Comparison of ENCODE assay signal across 20 cellular contexts in the genomic region with DNA sequence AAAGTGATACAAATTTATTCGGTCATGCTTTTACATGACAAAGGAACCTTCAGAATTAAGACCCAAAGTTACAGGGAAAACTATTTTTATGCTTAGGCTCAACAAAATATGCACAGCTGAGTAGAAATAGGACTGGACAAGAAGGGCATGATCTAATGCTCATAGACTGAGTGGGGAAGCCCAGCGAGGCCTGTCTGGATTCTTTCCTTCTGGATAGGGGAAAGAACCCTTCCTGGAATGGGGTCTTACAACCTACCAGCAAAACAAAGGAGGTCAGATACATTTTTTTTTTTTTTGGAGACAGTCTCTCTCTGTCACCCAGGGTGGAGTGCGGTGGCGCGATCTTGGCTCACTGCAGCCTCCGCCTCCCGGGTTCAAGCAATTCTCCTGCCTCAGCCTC. TPM values are rescaled to one million over a fixed set of nuclear protein-coding genes. Genes with fewer than 3 reads are reported as not detected.
DNase-seq lines count a peak whose midpoint lies in the region; ATAC-seq and TF ChIP-seq lines count a peak whose summit lies in the region.
"Had no signal": no experiment of that assay in that cellular context is flagged by ENCODE, and none has a peak within 500 bp of the region (broad histone marks: within the 10 kb centered on the region; RNA-seq: fewer than 3 reads in every experiment).

No MANE protein-coding gene starts in this region.

- H3K4me1 Mint-ChIP-seq in activated naive CD4-positive, alpha-beta T cell treated with anti-CD3 and anti-CD28 coated beads for 36 hours (ENCODE audit: low read depth), result peaks cover 34% of the 10 kb centered on the region
- H3K4me1 Mint-ChIP-seq in WTC11, result peaks cover 11% of the 10 kb centered on the region
- H3K4me1 Mint-ChIP-seq in stimulated activated effector memory CD8-positive, alpha-beta T cell treated with anti-CD3 and anti-CD28 coated beads, Interleukin-12 subunit alpha, Interleukin-12 subunit beta, amount 100 ng/mL, for 72 hours, result peaks cover 17% of the 10 kb centered on the region

- H3K36me3 Mint-ChIP-seq in activated naive CD4-positive, alpha-beta T cell treated with anti-CD3 and anti-CD28 coated beads for 36 hours (ENCODE audit: low read depth), result peaks cover 21% of the 10 kb centered on the region
- peaks cover 38% of the 10 kb centered on the region for H3K36me3 Mint-ChIP-seq in WTC11
- peaks cover 78% of the 10 kb centered on the region for H3K36me3 Mint-ChIP-seq in stimulated activated effector memory CD8-positive, alpha-beta T cell treated with anti-CD3 and anti-CD28 coated beads, Interleukin-12 subunit alpha, Interleukin-12 subunit beta, amount 100 ng/mL, for 72 hours

- intact Hi-C loops in activated naive CD4-positive, alpha-beta T cell treated with anti-CD3 and anti-CD28 coated beads for 36 hours (cut with micrococcal nuclease), result loop anchor here (5.0 kb wide), 1 partner anchor 217 kb away; a partner anchor contains a TSS

- ATAC-seq in WTC11, result no peak
- ATAC-seq in stimulated activated effector memory CD8-positive, alpha-beta T cell treated with anti-CD3 and anti-CD28 coated beads, Interleukin-12 subunit alpha, Interleukin-12 subunit beta, amount 100 ng/mL, for 72 hours, result no peak
- ATAC-seq: GM12878, right cardiac atrium had no signal

- peak overlapping the region; percentile 42 for H3K27ac Mint-ChIP-seq in activated naive CD4-positive, alpha-beta T cell treated with anti-CD3 and anti-CD28 coated beads for 36 hours
- H3K27ac Mint-ChIP-seq in WTC11, result peak overlapping the region; percentile 58; the same call in 1 of the 2 replicates
- peak overlapping the region; percentile 12 for H3K27ac Mint-ChIP-seq in stimulated activated effector memory CD8-positive, alpha-beta T cell treated with anti-CD3 and anti-CD28 coated beads, Interleukin-12 subunit alpha, Interleukin-12 subunit beta, amount 100 ng/mL, for 72 hours

- H3K27me3 Mint-ChIP-seq in activated naive CD4-positive, alpha-beta T cell treated with anti-CD3 and anti-CD28 coated beads for 36 hours (ENCODE audit: low read depth), result no peaks in the 10 kb centered on the region
- no peaks in the 10 kb centered on the region for H3K27me3 Mint-ChIP-seq in WTC11 (ENCODE audit: low read depth)

- TF ChIP-seq CTCF in WTC11 (IDR thresholded peaks at IDR 0.05), result no peak

- H3K9me3 Mint-ChIP-seq in activated naive CD4-positive, alpha-beta T cell treated with anti-CD3 and anti-CD28 coated beads for 36 hours, result no peaks in the 10 kb centered on the region
- no peaks in the 10 kb centered on the region for H3K9me3 Mint-ChIP-seq in WTC11
- no peaks in the 10 kb centered on the region for H3K9me3 Mint-ChIP-seq in stimulated activated effector memory CD8-positive, alpha-beta T cell treated with anti-CD3 and anti-CD28 coated beads, Interleukin-12 subunit alpha, Interleukin-12 subunit beta, amount 100 ng/mL, for 72 hours

- CTCF ChIA-PET in activated naive CD4-positive, alpha-beta T cell treated with anti-CD3 and anti-CD28 coated beads for 36 hours (lab: Charles Lee), result interaction anchor here (0.6 kb wide), 1 partner anchor 21 kb away, joined by 3 read pairs; no protein-coding TSS in a partner anchor
- CTCF ChIA-PET in WTC11 (lab: Charles Lee), result no interaction called here

- peak overlapping the region; percentile 14 for H3K4me3 Mint-ChIP-seq in activated naive CD4-positive, alpha-beta T cell treated with anti-CD3 and anti-CD28 coated beads for 36 hours
- no peak overlapping the region for H3K4me3 Mint-ChIP-seq in WTC11
- no peak overlapping the region for H3K4me3 Mint-ChIP-seq in stimulated activated effector memory CD8-positive, alpha-beta T cell treated with anti-CD3 and anti-CD28 coated beads, Interleukin-12 subunit alpha, Interleukin-12 subunit beta, amount 100 ng/mL, for 72 hours

- DNase-seq in activated naive CD4-positive, alpha-beta T cell treated with anti-CD3 and anti-CD28 coated beads for 36 hours, result no peak
- no peak for DNase-seq in activated naive CD4-positive, alpha-beta T cell treated with anti-CD3 and anti-CD28 coated beads, Interleukin-2, amount 50 U/mL, for 16 hours
- DNase-seq in WTC11 (ENCODE audit: low spot score) (no peak), dedifferentiated amniotic fluid mesenchymal stem cell (ENCODE audit: extremely low spot score) (peak; percentile 12), COR-L47 (lab: John Stamatoyannopoulos, UW) (no peak), dermis blood vessel endothelial cell (no peak), cerebellar nuclear complex (lab: John Stamatoyannopoulos, UW) (no peak)
- DNase-seq in stimulated activated effector memory CD8-positive, alpha-beta T cell treated with anti-CD3 and anti-CD28 coated beads, Interleukin-12 subunit alpha, Interleukin-12 subunit beta, amount 100 ng/mL, for 72 hours (ENCODE audit: low spot score in 2 of 2), result no peak
- DNase-seq: activated CD8-positive, alpha-beta memory T cell treated with anti-CD3 and anti-CD28 coated beads, Interleukin-2, amount 50 U/mL, for 4 hours; amniotic stem cell; hippocampal formation; kidney; mesenchymal stem cell; MM.1S; NCI-H187 treated with DMSO at 0.1 percent for 48 hours; occipital lobe; right cardiac atrium; SW 1271; WERI-Rb-1 had no signal

- POLR2A ChIA-PET in WTC11 (lab: Charles Lee), result no interaction called here

TF ChIP-seq in WTC11, 78 proteins besides CTCF, POLR2A, EP300 and RAD21 (continues in another document):
- TF ChIP-seq, protein P1, sequence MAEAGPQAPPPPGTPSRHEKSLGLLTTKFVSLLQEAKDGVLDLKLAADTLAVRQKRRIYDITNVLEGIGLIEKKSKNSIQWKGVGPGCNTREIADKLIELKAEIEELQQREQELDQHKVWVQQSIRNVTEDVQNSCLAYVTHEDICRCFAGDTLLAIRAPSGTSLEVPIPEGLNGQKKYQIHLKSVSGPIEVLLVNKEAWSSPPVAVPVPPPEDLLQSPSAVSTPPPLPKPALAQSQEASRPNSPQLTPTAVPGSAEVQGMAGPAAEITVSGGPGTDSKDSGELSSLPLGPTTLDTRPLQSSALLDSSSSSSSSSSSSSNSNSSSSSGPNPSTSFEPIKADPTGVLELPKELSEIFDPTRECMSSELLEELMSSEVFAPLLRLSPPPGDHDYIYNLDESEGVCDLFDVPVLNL (CRISPR knock-in tag; IDR thresholded peaks at IDR 0.05; ENCODE audit: borderline replicate concordance, low read depth), result no peak
- TF ChIP-seq, protein P2, sequence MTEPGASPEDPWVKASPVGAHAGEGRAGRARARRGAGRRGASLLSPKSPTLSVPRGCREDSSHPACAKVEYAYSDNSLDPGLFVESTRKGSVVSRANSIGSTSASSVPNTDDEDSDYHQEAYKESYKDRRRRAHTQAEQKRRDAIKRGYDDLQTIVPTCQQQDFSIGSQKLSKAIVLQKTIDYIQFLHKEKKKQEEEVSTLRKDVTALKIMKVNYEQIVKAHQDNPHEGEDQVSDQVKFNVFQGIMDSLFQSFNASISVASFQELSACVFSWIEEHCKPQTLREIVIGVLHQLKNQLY (CRISPR knock-in tag; IDR thresholded peaks at IDR 0.05), result no peak
- TF ChIP-seq FOXK1 (CRISPR knock-in tag; IDR thresholded peaks at IDR 0.05), result no peak
- TF ChIP-seq NFATC4 (CRISPR knock-in tag; IDR thresholded peaks at IDR 0.05), result no peak
- TF ChIP-seq, protein P3, sequence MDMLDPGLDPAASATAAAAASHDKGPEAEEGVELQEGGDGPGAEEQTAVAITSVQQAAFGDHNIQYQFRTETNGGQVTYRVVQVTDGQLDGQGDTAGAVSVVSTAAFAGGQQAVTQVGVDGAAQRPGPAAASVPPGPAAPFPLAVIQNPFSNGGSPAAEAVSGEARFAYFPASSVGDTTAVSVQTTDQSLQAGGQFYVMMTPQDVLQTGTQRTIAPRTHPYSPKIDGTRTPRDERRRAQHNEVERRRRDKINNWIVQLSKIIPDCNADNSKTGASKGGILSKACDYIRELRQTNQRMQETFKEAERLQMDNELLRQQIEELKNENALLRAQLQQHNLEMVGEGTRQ (CRISPR knock-in tag; IDR thresholded peaks at IDR 0.05), result no peak
- TF ChIP-seq, protein P4, sequence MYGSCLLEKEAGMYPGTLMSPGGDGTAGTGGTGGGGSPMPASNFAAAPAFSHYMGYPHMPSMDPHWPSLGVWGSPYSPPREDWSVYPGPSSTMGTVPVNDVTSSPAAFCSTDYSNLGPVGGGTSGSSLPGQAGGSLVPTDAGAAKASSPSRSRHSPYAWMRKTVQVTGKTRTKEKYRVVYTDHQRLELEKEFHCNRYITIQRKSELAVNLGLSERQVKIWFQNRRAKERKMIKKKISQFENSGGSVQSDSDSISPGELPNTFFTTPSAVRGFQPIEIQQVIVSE (CRISPR knock-in tag; IDR thresholded peaks at IDR 0.05; ENCODE audit: borderline replicate concordance), result no peak
- TF ChIP-seq SMAD4 (CRISPR knock-in tag; IDR thresholded peaks at IDR 0.05), result no peak
- TF ChIP-seq, protein P5, sequence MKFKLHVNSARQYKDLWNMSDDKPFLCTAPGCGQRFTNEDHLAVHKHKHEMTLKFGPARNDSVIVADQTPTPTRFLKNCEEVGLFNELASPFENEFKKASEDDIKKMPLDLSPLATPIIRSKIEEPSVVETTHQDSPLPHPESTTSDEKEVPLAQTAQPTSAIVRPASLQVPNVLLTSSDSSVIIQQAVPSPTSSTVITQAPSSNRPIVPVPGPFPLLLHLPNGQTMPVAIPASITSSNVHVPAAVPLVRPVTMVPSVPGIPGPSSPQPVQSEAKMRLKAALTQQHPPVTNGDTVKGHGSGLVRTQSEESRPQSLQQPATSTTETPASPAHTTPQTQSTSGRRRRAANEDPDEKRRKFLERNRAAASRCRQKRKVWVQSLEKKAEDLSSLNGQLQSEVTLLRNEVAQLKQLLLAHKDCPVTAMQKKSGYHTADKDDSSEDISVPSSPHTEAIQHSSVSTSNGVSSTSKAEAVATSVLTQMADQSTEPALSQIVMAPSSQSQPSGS (CRISPR knock-in tag; IDR thresholded peaks at IDR 0.05; ENCODE audit: borderline replicate concordance, low read depth), result no peak

RNA-seq across cellular contexts. Expression of a gene that starts 2.2 kb away (rescaled TPM):
- 10 to 100 TPM; 44.8 to 48.7 TPM for total RNA-seq in activated naive CD4-positive, alpha-beta T cell treated with anti-CD3 and anti-CD28 coated beads for 36 hours
- total RNA-seq in WTC11 (2021) (35.0 to 45.5 TPM (median 44.2 TPM) in 3 replicates), dermis blood vessel endothelial cell (16.6 and 18.2 TPM in 2 replicates)

RNA-seq across cellular contexts. Expression of a gene that starts 15.4 kb away (rescaled TPM):
- total RNA-seq in activated naive CD4-positive, alpha-beta T cell treated with anti-CD3 and anti-CD28 coated beads for 36 hours, result 100 to 1,000 TPM; 101 to 105 TPM
- total RNA-seq in WTC11 (2021) (189 to 224 TPM (median 197 TPM) in 3 replicates), dermis blood vessel endothelial cell (359 and 361 TPM in 2 replicates)

RNA-seq across cellular contexts. Expression of a gene that starts 33.8 kb away (rescaled TPM):
- total RNA-seq in activated naive CD4-positive, alpha-beta T cell treated with anti-CD3 and anti-CD28 coated beads for 36 hours, result 10 to 100 TPM; 54.3 to 60.9 TPM
- total RNA-seq in WTC11 (2021) (42.9 to 48.3 TPM (median 46.5 TPM) in 3 replicates), dermis blood vessel endothelial cell (77.3 and 96.1 TPM in 2 replicates)

RNA-seq across cellular contexts. Expression of a gene that starts 33.9 kb away (rescaled TPM):
- total RNA-seq in activated naive CD4-positive, alpha-beta T cell treated with anti-CD3 and anti-CD28 coated beads for 36 hours, result 10 to 100 TPM; 56.6 to 57.7 TPM
- 31.6 to 35.9 TPM (median 35.8 TPM) in 3 replicates for total RNA-seq in WTC11 (2021)
- total RNA-seq in dermis blood vessel endothelial cell, result 38.5 and 50.7 TPM in 2 replicates
